23 cellular contexts compared by ENCODE assay signal in genomic region chr10:130801784-130802183, GRCh38.
"Had no signal": no experiment of that assay in that cellular context is flagged by ENCODE, and none has a peak within 500 bp of the region (broad histone marks: within the 10 kb centered on the region; RNA-seq: fewer than 3 reads in every experiment).

No MANE protein-coding gene starts in this region.

- FAIRE-seq: frontal cortex, keratinocyte had no signal

- H3K27me3 ChIP-seq: neural progenitor cell, right atrium auricular region, thyroid gland had no signal

- H3K9me3 ChIP-seq: prostate gland, right atrium auricular region, thyroid gland had no signal

- H3K36me3 Mint-ChIP-seq: neural progenitor cell had no signal

- H3K27ac ChIP-seq: neural progenitor cell, parathyroid adenoma, prostate gland, right atrium auricular region, thyroid gland had no signal

- H3K4me3 ChIP-seq: neural progenitor cell, prostate gland, right atrium auricular region, smooth muscle cell, thyroid gland had no signal

- H3K4me1 Mint-ChIP-seq: nephron; stimulated activated naive CD8-positive, alpha-beta T cell treated with anti-CD3 and anti-CD28 coated beads, Interleukin-15, amount 100 ng/mL, for 72 hours had no signal

- H3K36me3 ChIP-seq: neural progenitor cell, prostate gland, right atrium auricular region, thyroid gland had no signal

- ATAC-seq: left lobe of liver; sciatic nerve; stimulated activated naive CD8-positive, alpha-beta T cell treated with anti-CD3 and anti-CD28 coated beads, Interleukin-15, amount 100 ng/mL, for 72 hours had no signal

- DNase-seq: cerebellar nuclear complex; cortex of kidney; head of caudate nucleus; mammary epithelial cell; mesendoderm; stimulated activated CD4-positive, alpha-beta T cell treated with anti-CD3 and anti-CD28 coated beads, Interleukin-12 subunit alpha, Interleukin-12 subunit beta, amount 100 ng/mL, for 4 hours; stimulated activated CD4-positive, alpha-beta T cell treated with anti-CD3 and anti-CD28 coated beads, Interleukin-1b, Interleukin-23, amount 100 ng/mL, for 48 hours; stimulated activated CD4-positive, alpha-beta T cell treated with anti-CD3 and anti-CD28 coated beads, Interleukin-4, amount 100 ng/mL, for 1 hour; stimulated activated CD8-positive, alpha-beta memory T cell treated with anti-CD3 and anti-CD28 coated beads, Interleukin-4, amount 100 ng/mL, for 48 hours; stimulated activated naive CD4-positive, alpha-beta T cell; stimulated activated naive CD8-positive, alpha-beta T cell treated with anti-CD3 and anti-CD28 coated beads, Interleukin-15, amount 100 ng/mL, for 72 hours; thyroid gland; trophoblast cell had no signal

- H3K9me3 Mint-ChIP-seq: stimulated activated naive CD8-positive, alpha-beta T cell treated with anti-CD3 and anti-CD28 coated beads, Interleukin-15, amount 100 ng/mL, for 72 hours had no signal

- H3K4me3 Mint-ChIP-seq: nephron; neural progenitor cell; stimulated activated naive CD8-positive, alpha-beta T cell treated with anti-CD3 and anti-CD28 coated beads, Interleukin-15, amount 100 ng/mL, for 72 hours had no signal

- H3K27ac Mint-ChIP-seq: neural progenitor cell; stimulated activated naive CD8-positive, alpha-beta T cell treated with anti-CD3 and anti-CD28 coated beads, Interleukin-15, amount 100 ng/mL, for 72 hours had no signal

- H3K9ac ChIP-seq: neural progenitor cell, parathyroid adenoma had no signal

- H3K4me1 ChIP-seq: neural progenitor cell, parathyroid adenoma, prostate gland, right atrium auricular region, thyroid gland had no signal
